8 cellular contexts compared by ENCODE assay signal in genomic region chr2:9234680-9235387, GRCh38. TPM values are rescaled to one million over a fixed set of nuclear protein-coding genes. Genes with fewer than 3 reads are reported as not detected.
DNase-seq lines count a peak whose midpoint lies in the region; ATAC-seq and TF ChIP-seq lines count a peak whose summit lies in the region.

No MANE protein-coding gene starts in this region.

- H3K4me1 ChIP-seq in HUES48 (ENCODE audit: control insufficient read depth, insufficient read depth, low read length) = no peaks in the 10 kb centered on the region

- no peak for TF ChIP-seq CTCF in kidney epithelial cell (IDR thresholded peaks at IDR 0.05; ENCODE audit: insufficient read depth, low read length, poor library complexity, severe bottlenecking)

- H3K4me1 Mint-ChIP-seq in naive thymus-derived CD8-positive, alpha-beta T cell = peaks cover 0 to 6% (median 0%) of the 10 kb centered on the region in 4 donors

- DNase-seq in astrocyte of the hippocampus (ENCODE audit: low read depth, low spot score) (peak; percentile 92), kidney epithelial cell (ENCODE audit: low read depth) (peak; percentile 94), NCI-H2029 treated with DMSO at 0.1 percent for 48 hours (lab: John Stamatoyannopoulos, UW) (no peak), NCI-H2227 treated with DMSO at 0.1 percent for 48 hours (lab: John Stamatoyannopoulos, UW) (no peak)
- no peak for DNase-seq in naive thymus-derived CD8-positive, alpha-beta T cell

- no peak overlapping the region for H3K27ac Mint-ChIP-seq in naive thymus-derived CD8-positive, alpha-beta T cell

- H3K27me3 ChIP-seq in HUES48 (ENCODE audit: control insufficient read depth, insufficient read depth, low read length) (no peaks in the 10 kb centered on the region), kidney epithelial cell (ENCODE audit: control insufficient read depth, insufficient read depth, low read length) (no peaks in the 10 kb centered on the region)

- no peaks in the 10 kb centered on the region for H3K9me3 ChIP-seq in HUES48 (ENCODE audit: control insufficient read depth, insufficient read depth, low read length)

- no peak overlapping the region for H3K9ac ChIP-seq in HUES48 (ENCODE audit: low read depth, low read length)

- no peak overlapping the region for H3K4me3 ChIP-seq in HUES48 (ENCODE audit: low read depth, low read length)
- no peak overlapping the region for H3K4me3 ChIP-seq in kidney epithelial cell (ENCODE audit: low read depth, low read length)

- no peaks in the 10 kb centered on the region for H3K36me3 Mint-ChIP-seq in naive thymus-derived CD8-positive, alpha-beta T cell

- no peak for ATAC-seq in HG03039 (IDR thresholded peaks at IDR 0.05; ENCODE audit: unreplicated experiment)
- ATAC-seq in naive thymus-derived CD8-positive, alpha-beta T cell = no peak

- POLR2A ChIA-PET in naive thymus-derived CD8-positive, alpha-beta T cell (lab: Charles Lee) = no interaction called here

- H3K27me3 Mint-ChIP-seq in naive thymus-derived CD8-positive, alpha-beta T cell = peaks cover 1 to 26% (median 16%) of the 10 kb centered on the region in 5 donors

- H3K27ac ChIP-seq in HUES48 (ENCODE audit: low read depth, low read length) (peak overlapping the region; percentile 37), temporal lobe (ENCODE audit: low read depth, low read length) (peak overlapping the region; percentile 48)

- H3K4me3 Mint-ChIP-seq in naive thymus-derived CD8-positive, alpha-beta T cell = no peak overlapping the region

- no peaks in the 10 kb centered on the region for H3K9me3 Mint-ChIP-seq in naive thymus-derived CD8-positive, alpha-beta T cell

- H3K36me3 ChIP-seq in HUES48 (ENCODE audit: control insufficient read depth, insufficient read depth, low read length) (no peaks in the 10 kb centered on the region), kidney epithelial cell (ENCODE audit: control insufficient read depth, insufficient read depth, low read length) (no peaks in the 10 kb centered on the region)

RNA-seq across cellular contexts. Expression of gene ASAP2, which starts 28.2 kb away (rescaled TPM):
- total RNA-seq in kidney epithelial cell = 38.1 and 42.2 TPM in 2 replicates
- 44.5 TPM for total RNA-seq in temporal lobe
- not detected for total RNA-seq in naive thymus-derived CD8-positive, alpha-beta T cell
- polyA plus RNA-seq in naive thymus-derived CD8-positive, alpha-beta T cell = not detected

Comparison
In these comparisons a context has a peak if more than half of its experiments do, and no peak if none do; other contexts are left out.
1. DNase-seq: peak in astrocyte of the hippocampus (single experiment) and kidney epithelial cell (single experiment); none in NCI-H2029 treated with DMSO at 0.1 percent for 48 hours (single experiment), NCI-H2227 treated with DMSO at 0.1 percent for 48 hours (single experiment) and naive thymus-derived CD8-positive, alpha-beta T cell (0 of 10).
2. RNA of gene ASAP2, which starts 28.2 kb away (total RNA-seq): 44.5 TPM in temporal lobe (single experiment) and 38.1 to 42.2 TPM in kidney epithelial cell; not detected in naive thymus-derived CD8-positive, alpha-beta T cell; every median in the first group is over 10 times any median in the second.